Comparison of ENCODE assay signal across 1 cellular context in the genomic region with DNA sequence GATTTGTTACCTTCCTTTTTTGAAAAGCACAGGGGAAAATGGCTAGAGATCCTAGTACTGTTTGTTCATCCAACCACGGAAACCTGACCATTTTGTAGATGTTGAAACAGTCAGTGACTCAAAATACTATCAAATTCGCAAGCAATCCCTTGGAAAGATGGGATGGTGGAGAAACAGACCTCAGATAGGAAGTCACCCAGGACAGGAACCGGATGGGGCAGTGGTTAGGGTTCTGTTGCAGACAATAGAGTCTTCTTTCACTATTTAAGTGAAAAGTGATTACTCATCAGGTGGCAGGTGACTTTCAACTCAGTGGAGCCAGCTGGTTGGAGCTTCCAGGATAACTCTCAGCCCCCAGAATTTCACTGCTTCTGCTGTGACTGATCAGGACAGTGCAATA.
TF ChIP-seq lines count a peak whose summit lies in the region.

No MANE protein-coding gene starts in this region.

TF ChIP-seq in HepG2, 621 proteins besides CTCF, POLR2A, EP300 and RAD21:
- TF ChIP-seq, protein P1, sequence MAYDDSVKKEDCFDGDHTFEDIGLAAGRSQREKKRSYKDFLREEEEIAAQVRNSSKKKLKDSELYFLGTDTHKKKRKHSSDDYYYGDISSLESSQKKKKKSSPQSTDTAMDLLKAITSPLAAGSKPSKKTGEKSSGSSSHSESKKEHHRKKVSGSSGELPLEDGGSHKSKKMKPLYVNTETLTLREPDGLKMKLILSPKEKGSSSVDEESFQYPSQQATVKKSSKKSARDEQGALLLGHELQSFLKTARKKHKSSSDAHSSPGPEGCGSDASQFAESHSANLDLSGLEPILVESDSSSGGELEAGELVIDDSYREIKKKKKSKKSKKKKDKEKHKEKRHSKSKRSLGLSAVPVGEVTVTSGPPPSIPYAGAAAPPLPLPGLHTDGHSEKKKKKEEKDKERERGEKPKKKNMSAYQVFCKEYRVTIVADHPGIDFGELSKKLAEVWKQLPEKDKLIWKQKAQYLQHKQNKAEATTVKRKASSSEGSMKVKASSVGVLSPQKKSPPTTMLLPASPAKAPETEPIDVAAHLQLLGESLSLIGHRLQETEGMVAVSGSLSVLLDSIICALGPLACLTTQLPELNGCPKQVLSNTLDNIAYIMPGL (CRISPR knock-in tag; IDR thresholded peaks at IDR 0.05; ENCODE audit: borderline replicate concordance in 1 of 2, low read depth in 1 of 2) = no peak
- no peak for TF ChIP-seq FOSL1 (CRISPR knock-in tag; IDR thresholded peaks at IDR 0.05; ENCODE audit: borderline replicate concordance)
- TF ChIP-seq, protein P2, sequence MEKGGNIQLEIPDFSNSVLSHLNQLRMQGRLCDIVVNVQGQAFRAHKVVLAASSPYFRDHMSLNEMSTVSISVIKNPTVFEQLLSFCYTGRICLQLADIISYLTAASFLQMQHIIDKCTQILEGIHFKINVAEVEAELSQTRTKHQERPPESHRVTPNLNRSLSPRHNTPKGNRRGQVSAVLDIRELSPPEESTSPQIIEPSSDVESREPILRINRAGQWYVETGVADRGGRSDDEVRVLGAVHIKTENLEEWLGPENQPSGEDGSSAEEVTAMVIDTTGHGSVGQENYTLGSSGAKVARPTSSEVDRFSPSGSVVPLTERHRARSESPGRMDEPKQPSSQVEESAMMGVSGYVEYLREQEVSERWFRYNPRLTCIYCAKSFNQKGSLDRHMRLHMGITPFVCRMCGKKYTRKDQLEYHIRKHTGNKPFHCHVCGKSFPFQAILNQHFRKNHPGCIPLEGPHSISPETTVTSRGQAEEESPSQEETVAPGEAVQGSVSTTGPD (CRISPR knock-in tag; IDR thresholded peaks at IDR 0.05) = no peak
- TF ChIP-seq ELF3 (CRISPR knock-in tag; IDR thresholded peaks at IDR 0.05) = no peak
- TF ChIP-seq ASH2L (IDR thresholded peaks at IDR 0.05; ENCODE audit: insufficient read length, low read depth, low read length) = no peak
- TF ChIP-seq FIP1L1 (IDR thresholded peaks at IDR 0.05; ENCODE audit: borderline replicate concordance, insufficient read depth, low read depth, low read length) = no peak
- TF ChIP-seq, protein P3, sequence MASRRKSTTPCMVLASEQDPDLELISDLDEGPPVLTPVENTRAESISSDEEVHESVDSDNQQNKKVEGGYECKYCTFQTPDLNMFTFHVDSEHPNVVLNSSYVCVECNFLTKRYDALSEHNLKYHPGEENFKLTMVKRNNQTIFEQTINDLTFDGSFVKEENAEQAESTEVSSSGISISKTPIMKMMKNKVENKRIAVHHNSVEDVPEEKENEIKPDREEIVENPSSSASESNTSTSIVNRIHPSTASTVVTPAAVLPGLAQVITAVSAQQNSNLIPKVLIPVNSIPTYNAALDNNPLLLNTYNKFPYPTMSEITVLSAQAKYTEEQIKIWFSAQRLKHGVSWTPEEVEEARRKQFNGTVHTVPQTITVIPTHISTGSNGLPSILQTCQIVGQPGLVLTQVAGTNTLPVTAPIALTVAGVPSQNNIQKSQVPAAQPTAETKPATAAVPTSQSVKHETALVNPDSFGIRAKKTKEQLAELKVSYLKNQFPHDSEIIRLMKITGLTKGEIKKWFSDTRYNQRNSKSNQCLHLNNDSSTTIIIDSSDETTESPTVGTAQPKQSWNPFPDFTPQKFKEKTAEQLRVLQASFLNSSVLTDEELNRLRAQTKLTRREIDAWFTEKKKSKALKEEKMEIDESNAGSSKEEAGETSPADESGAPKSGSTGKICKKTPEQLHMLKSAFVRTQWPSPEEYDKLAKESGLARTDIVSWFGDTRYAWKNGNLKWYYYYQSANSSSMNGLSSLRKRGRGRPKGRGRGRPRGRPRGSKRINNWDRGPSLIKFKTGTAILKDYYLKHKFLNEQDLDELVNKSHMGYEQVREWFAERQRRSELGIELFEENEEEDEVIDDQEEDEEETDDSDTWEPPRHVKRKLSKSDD (CRISPR knock-in tag; IDR thresholded peaks at IDR 0.05; ENCODE audit: low read depth) = no peak
- TF ChIP-seq ZNF546 (CRISPR knock-in tag; conservative IDR thresholded peaks at IDR 0.05) = no peak
- no peak for TF ChIP-seq ZNF598 (CRISPR knock-in tag; IDR thresholded peaks at IDR 0.05; ENCODE audit: borderline replicate concordance)
- TF ChIP-seq ZFP82 (CRISPR knock-in tag; IDR thresholded peaks at IDR 0.05; ENCODE audit: borderline replicate concordance) = no peak
- TF ChIP-seq KLF16 (CRISPR knock-in tag; IDR thresholded peaks at IDR 0.05) = no peak
- no peak for TF ChIP-seq ZNF644 (CRISPR knock-in tag; IDR thresholded peaks at IDR 0.05; ENCODE audit: low read depth)
- no peak for TF ChIP-seq FOXA1 (IDR thresholded peaks at IDR 0.05)
- TF ChIP-seq FOXA1 (CRISPR knock-in tag; IDR thresholded peaks at IDR 0.05) = no peak
- TF ChIP-seq DR1 (CRISPR knock-in tag; IDR thresholded peaks at IDR 0.05) = no peak
- no peak for TF ChIP-seq SNAPC2 (CRISPR knock-in tag; IDR thresholded peaks at IDR 0.05)
- no peak for TF ChIP-seq ZNF549 (CRISPR knock-in tag; IDR thresholded peaks at IDR 0.05)
